Comparison of ENCODE assay signal across 1 cellular context in the genomic region with DNA sequence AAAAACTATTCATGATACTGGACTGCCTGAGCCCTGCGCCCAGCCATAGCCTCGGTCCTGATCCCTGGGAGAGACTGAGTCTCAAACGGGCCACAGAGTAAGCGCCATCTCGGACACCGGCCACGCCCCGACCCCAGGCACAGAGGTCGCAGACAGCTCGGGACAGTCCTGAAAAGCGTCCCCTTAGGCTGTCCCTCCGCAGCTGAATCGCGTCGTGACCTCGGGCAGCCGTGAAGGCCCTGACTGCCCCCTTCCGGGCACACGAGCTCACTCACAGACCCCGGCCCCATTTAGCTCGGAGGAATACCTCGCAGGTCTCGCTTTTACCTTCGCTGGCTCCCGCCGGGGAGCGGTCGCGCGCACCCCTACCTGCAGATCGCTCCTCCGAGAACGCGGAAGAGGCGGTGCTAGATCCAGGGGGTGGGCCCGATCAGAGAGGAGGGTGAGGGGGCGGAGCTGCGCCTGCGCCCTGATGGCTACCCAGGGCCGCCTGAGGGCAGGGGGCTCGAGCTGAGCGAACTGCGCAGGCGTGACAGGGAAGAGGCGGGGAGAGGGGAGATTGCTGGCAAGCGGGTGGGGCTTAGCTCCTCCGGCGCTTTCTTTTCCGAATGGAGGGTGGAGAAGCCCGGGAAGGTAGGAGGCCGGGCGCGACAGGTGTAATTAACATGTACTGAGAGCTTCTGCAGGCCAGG.
A peak's percentile ranks its signal among the peaks of the same experiment; 100 is the strongest.
TF ChIP-seq lines count a peak whose summit lies in the region.

A gene (minus strand): TSS at position 411 of the 692 bp plus-strand sequence. CDS start 20,941 bp downstream, outside the sequence.

TF ChIP-seq in K562, 482 proteins besides CTCF, POLR2A, EP300 and RAD21 (continued from another document and continues in another):
- TF ChIP-seq, protein P1, sequence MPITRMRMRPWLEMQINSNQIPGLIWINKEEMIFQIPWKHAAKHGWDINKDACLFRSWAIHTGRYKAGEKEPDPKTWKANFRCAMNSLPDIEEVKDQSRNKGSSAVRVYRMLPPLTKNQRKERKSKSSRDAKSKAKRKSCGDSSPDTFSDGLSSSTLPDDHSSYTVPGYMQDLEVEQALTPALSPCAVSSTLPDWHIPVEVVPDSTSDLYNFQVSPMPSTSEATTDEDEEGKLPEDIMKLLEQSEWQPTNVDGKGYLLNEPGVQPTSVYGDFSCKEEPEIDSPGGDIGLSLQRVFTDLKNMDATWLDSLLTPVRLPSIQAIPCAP (CRISPR knock-in tag; IDR thresholded peaks at IDR 0.05; ENCODE audit: borderline replicate concordance): no peak
- TF ChIP-seq ZNF41 (CRISPR knock-in tag; conservative IDR thresholded peaks at IDR 0.05) (0 out of 2 replicates have a peak, but pooled peaks have one; percentile 45), GATAD2A (IDR thresholded peaks at IDR 0.05) (0 out of 2 replicates have a peak, but pooled peaks have one; percentile 28), ZNF695 (CRISPR knock-in tag; IDR thresholded peaks at IDR 0.05) (peak; percentile 80; the same call in 1 of the 2 replicates), ZNF263 (CRISPR knock-in tag; IDR thresholded peaks at IDR 0.05; ENCODE audit: borderline replicate concordance) (peak; percentile 80; the same call in 1 of the 2 replicates), SMAD3 (CRISPR knock-in tag; conservative IDR thresholded peaks at IDR 0.05) (0 out of 2 replicates have a peak, but pooled peaks have one; percentile 43), HDAC2 (IDR thresholded peaks at IDR 0.05) (peak; percentile 94), CTBP1 (IDR thresholded peaks at IDR 0.05; ENCODE audit: borderline replicate concordance) (peak; percentile 93), MYC (IDR thresholded peaks at IDR 0.05; ENCODE audit: low read depth, low read length) (peak; percentile 47; the same call in 1 of the 2 replicates), MYC (CRISPR knock-in tag; IDR thresholded peaks at IDR 0.05; ENCODE audit: borderline replicate concordance, low read depth) (no peak), BCOR (IDR thresholded peaks at IDR 0.05) (peak; percentile 71), NR2C2 (CRISPR knock-in tag; IDR thresholded peaks at IDR 0.05) (0 out of 2 replicates have a peak, but pooled peaks have one; percentile 41), NR2C2 (tag; IDR thresholded peaks at IDR 0.05) (peak; percentile 89), NBN (IDR thresholded peaks at IDR 0.05; ENCODE audit: low read depth) (0 out of 2 replicates have a peak, but pooled peaks have one; percentile 28), TAL1 (IDR thresholded peaks at IDR 0.05) (no peak), PHF8 (IDR thresholded peaks at IDR 0.05; ENCODE audit: borderline replicate concordance, low read length) (peak; percentile 99), PHF20 (IDR thresholded peaks at IDR 0.05; ENCODE audit: partially characterized antibody) (peak; percentile 85), OTX1 (CRISPR knock-in tag; IDR thresholded peaks at IDR 0.05) (peak; percentile 57; the same call in 1 of the 2 replicates), HEY1 (CRISPR knock-in tag; IDR thresholded peaks at IDR 0.05; ENCODE audit: borderline replicate concordance) (no peak), DNMT1 (IDR thresholded peaks at IDR 0.05) (peak; percentile 38; the same call in 1 of the 2 replicates), HNRNPLL (IDR thresholded peaks at IDR 0.05; ENCODE audit: low read depth, low read length, poor library complexity, severe bottlenecking) (peak; percentile 45), POLR2H (tag; IDR thresholded peaks at IDR 0.05; ENCODE audit: low read depth) (peak; percentile 62), CC2D1A (IDR thresholded peaks at IDR 0.05) (no peak), SRSF7 (optimal IDR thresholded peaks at IDR 0.05; ENCODE audit: low read depth, low read length) (no peak), RBBP5 (IDR thresholded peaks at IDR 0.05; ENCODE audit: borderline replicate concordance, insufficient read depth, low read length, poor library complexity, severe bottlenecking) (peak; percentile 94), HDAC8 (tag; IDR thresholded peaks at IDR 0.05) (peak; percentile 16; the same call in 1 of the 2 replicates), SP1 (CRISPR knock-in tag; IDR thresholded peaks at IDR 0.05) (peak; percentile 97), ILF3 (IDR thresholded peaks at IDR 0.05; ENCODE audit: borderline replicate concordance) (no peak), YY1 (IDR thresholded peaks at IDR 0.05; ENCODE audit: borderline replicate concordance in 1 of 3, control insufficient read depth in 1 of 3, extremely low read depth in 1 of 3, insufficient read depth in 3 of 3, insufficient read length in 1 of 3, insufficient replicate concordance in 2 of 3, low read depth in 1 of 3, low read length in 2 of 3) (peak in 2 of 3 experiments; percentile 30 to 44), PHF21A (IDR thresholded peaks at IDR 0.05; ENCODE audit: borderline replicate concordance, low read depth) (peak; percentile 87; the same call in 1 of the 2 replicates), NFIC (IDR thresholded peaks at IDR 0.05) (peak; percentile 38; the same call in 1 of the 2 replicates), TAF1 (IDR thresholded peaks at IDR 0.05; ENCODE audit: control insufficient read depth, extremely low read depth, insufficient read depth, low read length, severe bottlenecking) (peak; percentile 66)
- TF ChIP-seq, protein P2, sequence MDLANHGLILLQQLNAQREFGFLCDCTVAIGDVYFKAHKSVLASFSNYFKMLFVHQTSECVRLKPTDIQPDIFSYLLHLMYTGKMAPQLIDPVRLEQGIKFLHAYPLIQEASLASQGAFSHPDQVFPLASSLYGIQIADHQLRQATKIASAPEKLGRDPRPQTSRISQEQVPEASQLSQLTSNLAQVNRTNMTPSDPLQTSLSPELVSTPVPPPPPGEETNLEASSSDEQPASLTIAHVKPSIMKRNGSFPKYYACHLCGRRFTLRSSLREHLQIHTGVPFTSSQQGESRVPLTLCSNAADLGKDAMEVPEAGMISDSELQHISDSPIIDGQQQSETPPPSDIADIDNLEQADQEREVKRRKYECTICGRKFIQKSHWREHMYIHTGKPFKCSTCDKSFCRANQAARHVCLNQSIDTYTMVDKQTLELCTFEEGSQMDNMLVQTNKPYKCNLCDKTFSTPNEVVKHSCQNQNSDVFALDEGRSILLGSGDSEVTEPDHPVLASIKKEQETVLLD (IDR thresholded peaks at IDR 0.05): peak; percentile 98
- TF ChIP-seq, protein P3, sequence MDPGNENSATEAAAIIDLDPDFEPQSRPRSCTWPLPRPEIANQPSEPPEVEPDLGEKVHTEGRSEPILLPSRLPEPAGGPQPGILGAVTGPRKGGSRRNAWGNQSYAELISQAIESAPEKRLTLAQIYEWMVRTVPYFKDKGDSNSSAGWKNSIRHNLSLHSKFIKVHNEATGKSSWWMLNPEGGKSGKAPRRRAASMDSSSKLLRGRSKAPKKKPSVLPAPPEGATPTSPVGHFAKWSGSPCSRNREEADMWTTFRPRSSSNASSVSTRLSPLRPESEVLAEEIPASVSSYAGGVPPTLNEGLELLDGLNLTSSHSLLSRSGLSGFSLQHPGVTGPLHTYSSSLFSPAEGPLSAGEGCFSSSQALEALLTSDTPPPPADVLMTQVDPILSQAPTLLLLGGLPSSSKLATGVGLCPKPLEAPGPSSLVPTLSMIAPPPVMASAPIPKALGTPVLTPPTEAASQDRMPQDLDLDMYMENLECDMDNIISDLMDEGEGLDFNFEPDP (CRISPR knock-in tag; IDR thresholded peaks at IDR 0.05): 0 out of 2 replicates have a peak, but pooled peaks have one; percentile 33
- TF ChIP-seq, protein P4, sequence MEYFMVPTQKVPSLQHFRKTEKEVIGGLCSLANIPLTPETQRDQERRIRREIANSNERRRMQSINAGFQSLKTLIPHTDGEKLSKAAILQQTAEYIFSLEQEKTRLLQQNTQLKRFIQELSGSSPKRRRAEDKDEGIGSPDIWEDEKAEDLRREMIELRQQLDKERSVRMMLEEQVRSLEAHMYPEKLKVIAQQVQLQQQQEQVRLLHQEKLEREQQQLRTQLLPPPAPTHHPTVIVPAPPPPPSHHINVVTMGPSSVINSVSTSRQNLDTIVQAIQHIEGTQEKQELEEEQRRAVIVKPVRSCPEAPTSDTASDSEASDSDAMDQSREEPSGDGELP (CRISPR knock-in tag; IDR thresholded peaks at IDR 0.05; ENCODE audit: borderline replicate concordance): peak; percentile 68; the same call in 1 of the 2 replicates
- TF ChIP-seq, protein P5, sequence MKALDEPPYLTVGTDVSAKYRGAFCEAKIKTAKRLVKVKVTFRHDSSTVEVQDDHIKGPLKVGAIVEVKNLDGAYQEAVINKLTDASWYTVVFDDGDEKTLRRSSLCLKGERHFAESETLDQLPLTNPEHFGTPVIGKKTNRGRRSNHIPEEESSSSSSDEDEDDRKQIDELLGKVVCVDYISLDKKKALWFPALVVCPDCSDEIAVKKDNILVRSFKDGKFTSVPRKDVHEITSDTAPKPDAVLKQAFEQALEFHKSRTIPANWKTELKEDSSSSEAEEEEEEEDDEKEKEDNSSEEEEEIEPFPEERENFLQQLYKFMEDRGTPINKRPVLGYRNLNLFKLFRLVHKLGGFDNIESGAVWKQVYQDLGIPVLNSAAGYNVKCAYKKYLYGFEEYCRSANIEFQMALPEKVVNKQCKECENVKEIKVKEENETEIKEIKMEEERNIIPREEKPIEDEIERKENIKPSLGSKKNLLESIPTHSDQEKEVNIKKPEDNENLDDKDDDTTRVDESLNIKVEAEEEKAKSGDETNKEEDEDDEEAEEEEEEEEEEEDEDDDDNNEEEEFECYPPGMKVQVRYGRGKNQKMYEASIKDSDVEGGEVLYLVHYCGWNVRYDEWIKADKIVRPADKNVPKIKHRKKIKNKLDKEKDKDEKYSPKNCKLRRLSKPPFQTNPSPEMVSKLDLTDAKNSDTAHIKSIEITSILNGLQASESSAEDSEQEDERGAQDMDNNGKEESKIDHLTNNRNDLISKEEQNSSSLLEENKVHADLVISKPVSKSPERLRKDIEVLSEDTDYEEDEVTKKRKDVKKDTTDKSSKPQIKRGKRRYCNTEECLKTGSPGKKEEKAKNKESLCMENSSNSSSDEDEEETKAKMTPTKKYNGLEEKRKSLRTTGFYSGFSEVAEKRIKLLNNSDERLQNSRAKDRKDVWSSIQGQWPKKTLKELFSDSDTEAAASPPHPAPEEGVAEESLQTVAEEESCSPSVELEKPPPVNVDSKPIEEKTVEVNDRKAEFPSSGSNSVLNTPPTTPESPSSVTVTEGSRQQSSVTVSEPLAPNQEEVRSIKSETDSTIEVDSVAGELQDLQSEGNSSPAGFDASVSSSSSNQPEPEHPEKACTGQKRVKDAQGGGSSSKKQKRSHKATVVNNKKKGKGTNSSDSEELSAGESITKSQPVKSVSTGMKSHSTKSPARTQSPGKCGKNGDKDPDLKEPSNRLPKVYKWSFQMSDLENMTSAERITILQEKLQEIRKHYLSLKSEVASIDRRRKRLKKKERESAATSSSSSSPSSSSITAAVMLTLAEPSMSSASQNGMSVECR (CRISPR knock-in tag; IDR thresholded peaks at IDR 0.05): peak; percentile 50; the same call in 1 of the 2 replicates
- TF ChIP-seq, protein P6, sequence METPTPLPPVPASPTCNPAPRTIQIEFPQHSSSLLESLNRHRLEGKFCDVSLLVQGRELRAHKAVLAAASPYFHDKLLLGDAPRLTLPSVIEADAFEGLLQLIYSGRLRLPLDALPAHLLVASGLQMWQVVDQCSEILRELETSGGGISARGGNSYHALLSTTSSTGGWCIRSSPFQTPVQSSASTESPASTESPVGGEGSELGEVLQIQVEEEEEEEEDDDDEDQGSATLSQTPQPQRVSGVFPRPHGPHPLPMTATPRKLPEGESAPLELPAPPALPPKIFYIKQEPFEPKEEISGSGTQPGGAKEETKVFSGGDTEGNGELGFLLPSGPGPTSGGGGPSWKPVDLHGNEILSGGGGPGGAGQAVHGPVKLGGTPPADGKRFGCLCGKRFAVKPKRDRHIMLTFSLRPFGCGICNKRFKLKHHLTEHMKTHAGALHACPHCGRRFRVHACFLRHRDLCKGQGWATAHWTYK (CRISPR knock-in tag; IDR thresholded peaks at IDR 0.05): peak; percentile 90; the same call in 1 of the 2 replicates
- TF ChIP-seq, protein P7, sequence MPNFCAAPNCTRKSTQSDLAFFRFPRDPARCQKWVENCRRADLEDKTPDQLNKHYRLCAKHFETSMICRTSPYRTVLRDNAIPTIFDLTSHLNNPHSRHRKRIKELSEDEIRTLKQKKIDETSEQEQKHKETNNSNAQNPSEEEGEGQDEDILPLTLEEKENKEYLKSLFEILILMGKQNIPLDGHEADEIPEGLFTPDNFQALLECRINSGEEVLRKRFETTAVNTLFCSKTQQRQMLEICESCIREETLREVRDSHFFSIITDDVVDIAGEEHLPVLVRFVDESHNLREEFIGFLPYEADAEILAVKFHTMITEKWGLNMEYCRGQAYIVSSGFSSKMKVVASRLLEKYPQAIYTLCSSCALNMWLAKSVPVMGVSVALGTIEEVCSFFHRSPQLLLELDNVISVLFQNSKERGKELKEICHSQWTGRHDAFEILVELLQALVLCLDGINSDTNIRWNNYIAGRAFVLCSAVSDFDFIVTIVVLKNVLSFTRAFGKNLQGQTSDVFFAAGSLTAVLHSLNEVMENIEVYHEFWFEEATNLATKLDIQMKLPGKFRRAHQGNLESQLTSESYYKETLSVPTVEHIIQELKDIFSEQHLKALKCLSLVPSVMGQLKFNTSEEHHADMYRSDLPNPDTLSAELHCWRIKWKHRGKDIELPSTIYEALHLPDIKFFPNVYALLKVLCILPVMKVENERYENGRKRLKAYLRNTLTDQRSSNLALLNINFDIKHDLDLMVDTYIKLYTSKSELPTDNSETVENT (CRISPR knock-in tag; IDR thresholded peaks at IDR 0.05): peak; percentile 90
- TF ChIP-seq, protein P8, sequence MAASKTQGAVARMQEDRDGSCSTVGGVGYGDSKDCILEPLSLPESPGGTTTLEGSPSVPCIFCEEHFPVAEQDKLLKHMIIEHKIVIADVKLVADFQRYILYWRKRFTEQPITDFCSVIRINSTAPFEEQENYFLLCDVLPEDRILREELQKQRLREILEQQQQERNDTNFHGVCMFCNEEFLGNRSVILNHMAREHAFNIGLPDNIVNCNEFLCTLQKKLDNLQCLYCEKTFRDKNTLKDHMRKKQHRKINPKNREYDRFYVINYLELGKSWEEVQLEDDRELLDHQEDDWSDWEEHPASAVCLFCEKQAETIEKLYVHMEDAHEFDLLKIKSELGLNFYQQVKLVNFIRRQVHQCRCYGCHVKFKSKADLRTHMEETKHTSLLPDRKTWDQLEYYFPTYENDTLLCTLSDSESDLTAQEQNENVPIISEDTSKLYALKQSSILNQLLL (CRISPR knock-in tag; IDR thresholded peaks at IDR 0.05; ENCODE audit: borderline replicate concordance): no peak
- TF ChIP-seq, protein P9, sequence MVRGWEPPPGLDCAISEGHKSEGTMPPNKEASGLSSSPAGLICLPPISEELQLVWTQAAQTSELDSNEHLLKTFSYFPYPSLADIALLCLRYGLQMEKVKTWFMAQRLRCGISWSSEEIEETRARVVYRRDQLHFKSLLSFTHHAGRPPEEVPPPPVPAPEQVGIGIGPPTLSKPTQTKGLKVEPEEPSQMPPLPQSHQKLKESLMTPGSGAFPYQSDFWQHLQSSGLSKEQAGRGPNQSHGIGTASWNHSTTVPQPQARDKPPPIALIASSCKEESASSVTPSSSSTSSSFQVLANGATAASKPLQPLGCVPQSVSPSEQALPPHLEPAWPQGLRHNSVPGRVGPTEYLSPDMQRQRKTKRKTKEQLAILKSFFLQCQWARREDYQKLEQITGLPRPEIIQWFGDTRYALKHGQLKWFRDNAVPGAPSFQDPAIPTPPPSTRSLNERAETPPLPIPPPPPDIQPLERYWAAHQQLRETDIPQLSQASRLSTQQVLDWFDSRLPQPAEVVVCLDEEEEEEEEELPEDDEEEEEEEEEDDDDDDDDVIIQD (CRISPR knock-in tag; IDR thresholded peaks at IDR 0.05): 0 out of 2 replicates have a peak, but pooled peaks have one; percentile 22
- TF ChIP-seq, protein P10, sequence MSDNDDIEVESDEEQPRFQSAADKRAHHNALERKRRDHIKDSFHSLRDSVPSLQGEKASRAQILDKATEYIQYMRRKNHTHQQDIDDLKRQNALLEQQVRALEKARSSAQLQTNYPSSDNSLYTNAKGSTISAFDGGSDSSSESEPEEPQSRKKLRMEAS (CRISPR knock-in tag; IDR thresholded peaks at IDR 0.05): peak; percentile 17; the same call in 1 of the 2 replicates
